Comparison of ENCODE assay signal across 18 cellular contexts in genomic region chr22:23409976-23410375, GRCh38.
DNase-seq lines count a peak whose midpoint lies in the region; ATAC-seq and TF ChIP-seq lines count a peak whose summit lies in the region.
"Had no signal": no experiment of that assay in that cellular context is flagged by ENCODE, and none has a peak within 500 bp of the region (broad histone marks: within the 10 kb centered on the region; RNA-seq: fewer than 3 reads in every experiment).

No MANE protein-coding gene starts in this region.

- no peak overlapping the region for H4K12ac ChIP-seq in trophoblast cell (ENCODE audit: low read depth, low read length)

- no peak overlapping the region for H3K18ac ChIP-seq in trophoblast cell (ENCODE audit: low read length)

- H3K4me1 ChIP-seq in trophoblast cell (ENCODE audit: control insufficient read depth in 1 of 2, insufficient read depth in 2 of 2, low read length in 2 of 2): peaks cover 0 to under 1% of the 10 kb centered on the region in 2 experiments

- H2BK12ac ChIP-seq in trophoblast cell (ENCODE audit: low read length): peak overlapping the region; percentile 58

- H3K79me1 ChIP-seq in trophoblast cell (ENCODE audit: low read length): no peaks in the 10 kb centered on the region

- H3K4me2 ChIP-seq in trophoblast cell (ENCODE audit: low read length): no peak overlapping the region
- H3K4me2 ChIP-seq: BLaER1 had no signal

- H3K4me3 ChIP-seq in trophoblast cell (ENCODE audit: low read depth, low read length): no peak overlapping the region
- H3K4me3 ChIP-seq: BLaER1, HAP-1 had no signal

- H4K8ac ChIP-seq in trophoblast cell (ENCODE audit: low read depth, low read length): no peak overlapping the region

- no peaks in the 10 kb centered on the region for H3K27me3 ChIP-seq in trophoblast cell (ENCODE audit: insufficient read depth, low read length)
- H3K27me3 ChIP-seq: BLaER1 had no signal

- no peak overlapping the region for H2AFZ ChIP-seq in trophoblast cell (ENCODE audit: insufficient read depth, low read length, poor library complexity)

- no peak overlapping the region for H3K23ac ChIP-seq in trophoblast cell (ENCODE audit: low read length)

- no peaks in the 10 kb centered on the region for H3K79me2 ChIP-seq in trophoblast cell (ENCODE audit: control insufficient read depth, insufficient read depth, low read length, poor library complexity)

- H2AK5ac ChIP-seq in trophoblast cell (ENCODE audit: low read length): no peak overlapping the region

- H3K4me3 Mint-ChIP-seq in mesothelial cell of epicardium: no peak overlapping the region
- H3K4me3 Mint-ChIP-seq: B cell; CD4-positive, CD25-positive, alpha-beta regulatory T cell; CD8-positive, alpha-beta memory T cell had no signal

- DNase-seq in cardiac septum (ENCODE audit: low spot score): peak; percentile 36
- DNase-seq in Right ventricle myocardium inferior (ENCODE audit: missing footprints): no peak
- no peak for DNase-seq in mesothelial cell of epicardium (ENCODE audit: low spot score in 2 of 2, unreplicated experiment in 2 of 2)
- DNase-seq in trophoblast cell: no peak
- no peak for DNase-seq in DMS79 (lab: John Stamatoyannopoulos, UW)
- DNase-seq in activated effector memory CD4-positive, alpha-beta T cell treated with anti-CD3 and anti-CD28 coated beads, Interleukin-2, amount 50 U/mL, for 16 hours: no peak
- DNase-seq: CD4-positive, CD25-positive, alpha-beta regulatory T cell; CD8-positive, alpha-beta memory T cell; DMS 273 treated with DMSO at 0.1 percent for 48 hours; DMS79 treated with DMSO at 0.1 percent for 48 hours; GF-D8; GOT3 had no signal

- ATAC-seq in Right ventricle myocardium inferior (no peak), GM21390 (IDR thresholded peaks at IDR 0.05; ENCODE audit: unreplicated experiment) (no peak)

- H3K4ac ChIP-seq in trophoblast cell (ENCODE audit: low read depth, low read length): no peak overlapping the region

- peaks cover 74% of the 10 kb centered on the region for H3K4me1 Mint-ChIP-seq in mesothelial cell of epicardium
- H3K4me1 Mint-ChIP-seq: CD8-positive, alpha-beta memory T cell had no signal

- H3K27me3 Mint-ChIP-seq in mesothelial cell of epicardium (ENCODE audit: low read depth): no peaks in the 10 kb centered on the region
- H3K27me3 Mint-ChIP-seq: B cell; CD8-positive, alpha-beta memory T cell had no signal

- peak overlapping the region; percentile 85 for H3K27ac Mint-ChIP-seq in mesothelial cell of epicardium
- H3K27ac Mint-ChIP-seq: B cell; CD4-positive, CD25-positive, alpha-beta regulatory T cell; CD8-positive, alpha-beta memory T cell had no signal

- no peak overlapping the region for H3K9ac ChIP-seq in trophoblast cell (ENCODE audit: low read length)
- H3K9ac ChIP-seq: BLaER1 had no signal

- no peaks in the 10 kb centered on the region for H3K36me3 ChIP-seq in trophoblast cell (ENCODE audit: control insufficient read depth in 1 of 2, insufficient read depth in 2 of 2, low read length in 2 of 2)
- H3K36me3 ChIP-seq: BLaER1, HAP-1 had no signal

- H3K14ac ChIP-seq in trophoblast cell (ENCODE audit: low read length): no peak overlapping the region

- no peak overlapping the region for H2BK5ac ChIP-seq in trophoblast cell (ENCODE audit: low read depth, low read length, poor library complexity)

- no peaks in the 10 kb centered on the region for H3K36me3 Mint-ChIP-seq in mesothelial cell of epicardium
- H3K36me3 Mint-ChIP-seq: CD4-positive, CD25-positive, alpha-beta regulatory T cell; CD8-positive, alpha-beta memory T cell had no signal

- no peak overlapping the region for H4K91ac ChIP-seq in trophoblast cell (ENCODE audit: low read depth, low read length)

- no peaks in the 10 kb centered on the region for H3K9me3 ChIP-seq in trophoblast cell (ENCODE audit: insufficient read depth, low read depth, low read length)
- H3K9me3 ChIP-seq: BLaER1, HAP-1 had no signal

- peaks cover 5% of the 10 kb centered on the region for H3K9me3 Mint-ChIP-seq in mesothelial cell of epicardium
- H3K9me3 Mint-ChIP-seq: CD8-positive, alpha-beta memory T cell had no signal

- no peak overlapping the region for H3K27ac ChIP-seq in trophoblast cell (ENCODE audit: low read depth, low read length)
- H3K27ac ChIP-seq: 22Rv1, BLaER1, C4-2B had no signal

- intact Hi-C loops in cardiac septum (cut with DNase I) (no loop called here), Right ventricle myocardium inferior (cut with DNase I) (no loop called here)

- no peak overlapping the region for H2BK120ac ChIP-seq in trophoblast cell (ENCODE audit: insufficient read depth, low read length, poor library complexity)

- no peak for TF ChIP-seq CTCF in mesothelial cell of epicardium (IDR thresholded peaks at IDR 0.05; ENCODE audit: unreplicated experiment)

- no CpG with 5 or more reads among the region's 8 CpGs for WGBS in trophoblast cell (ENCODE audit: extremely low coverage, insufficient coverage, insufficient read length)
